Comparison of ENCODE assay signal across 8 cellular contexts in the genomic region with DNA sequence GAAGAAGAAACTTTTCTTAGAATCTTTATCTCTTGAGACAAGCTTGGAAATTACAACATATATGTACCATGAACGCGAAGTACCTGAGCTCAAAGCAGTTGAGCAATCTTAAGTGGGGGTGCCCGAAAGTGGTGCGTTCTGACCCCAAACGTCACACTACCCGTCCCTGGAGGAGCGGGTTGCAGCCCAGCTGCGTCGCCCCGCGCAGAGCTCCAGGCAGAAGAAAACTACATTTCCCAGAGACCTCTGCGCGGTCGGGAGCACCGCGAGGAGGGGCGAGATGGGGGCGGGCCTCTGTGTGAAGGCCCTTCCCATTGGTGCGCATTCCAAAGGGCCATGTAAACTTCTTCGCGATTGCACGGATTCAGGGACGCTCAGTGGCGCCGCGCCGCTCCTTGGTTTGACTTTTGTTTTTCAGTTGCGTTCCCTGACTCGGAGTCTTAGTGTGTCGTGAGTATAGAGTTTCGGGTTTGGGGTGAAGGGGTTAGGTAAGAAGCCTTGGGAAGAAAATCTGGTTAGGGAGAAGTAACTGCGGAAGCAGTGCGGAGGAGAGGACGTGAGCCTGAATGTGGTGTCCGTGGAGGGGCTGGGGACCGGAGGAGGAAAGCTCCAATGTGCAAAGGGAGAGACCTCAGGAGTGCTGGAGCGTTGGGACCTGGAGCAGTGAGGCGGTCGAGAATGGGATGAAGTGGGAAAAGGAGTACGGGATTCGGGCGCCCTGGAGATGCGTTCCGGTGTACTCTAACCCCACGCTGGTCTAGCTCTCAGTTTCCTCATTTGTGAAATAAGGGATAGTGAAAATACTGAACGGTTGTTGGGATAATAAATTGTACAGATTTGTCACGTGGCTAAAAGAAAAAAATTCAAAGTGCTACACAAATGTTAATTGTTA. TPM values are rescaled to one million over a fixed set of nuclear protein-coding genes. Genes with fewer than 3 reads are reported as not detected.
DNase-seq lines count a peak whose midpoint lies in the region; ATAC-seq and TF ChIP-seq lines count a peak whose summit lies in the region.

A gene (plus strand): TSS at position 410 of the 892 bp plus-strand sequence. CDS start 7,740 bp downstream, outside the sequence.

- H3K4me1 Mint-ChIP-seq in brain = peaks cover 9% of the 10 kb centered on the region

- H3K9ac ChIP-seq in SK-N-MC (ENCODE audit: insufficient read length) = peak within 1 kb of the TSS; percentile 80

- DNase-seq in SK-N-MC (ENCODE audit: low read depth, low spot score) (peak; percentile 80), iPS-NIHi11 (ENCODE audit: low spot score) (peak; percentile 96), NCI-H2081 treated with DMSO at 0.1 percent for 48 hours (lab: John Stamatoyannopoulos, UW) (no peak), NCI-H2107 (lab: John Stamatoyannopoulos, UW) (no peak)
- peak; percentile 86 to 97 (median 91) for DNase-seq in stimulated activated CD4-positive, alpha-beta T cell treated with anti-CD3 and anti-CD28 coated beads, Interleukin-12 subunit alpha, Interleukin-12 subunit beta, amount 100 ng/mL, for 48 hours (ENCODE audit: low read depth in 2 of 3, low spot score in 1 of 3)

- H3K27ac Mint-ChIP-seq in brain = no peak within 1 kb of the TSS

- peaks cover 4% of the 10 kb centered on the region; the same call in 1 of the 2 replicates for H3K36me3 ChIP-seq in SK-N-MC (ENCODE audit: insufficient read depth, low read length)

- no peaks in the 10 kb centered on the region for H3K27me3 Mint-ChIP-seq in brain

- H3K36me3 Mint-ChIP-seq in brain = no peaks in the 10 kb centered on the region

- H3K9me3 ChIP-seq in SK-N-MC (ENCODE audit: low read depth, low read length) = no peaks in the 10 kb centered on the region

- peak within 1 kb of the TSS; percentile 52; the same call in 1 of the 2 replicates for H3K27ac ChIP-seq in SK-N-MC

- H3K4me3 Mint-ChIP-seq in brain = no peak within 1 kb of the TSS

- H3K9me3 Mint-ChIP-seq in brain = no peaks in the 10 kb centered on the region

- ATAC-seq in GM18508 (IDR thresholded peaks at IDR 0.05; ENCODE audit: insufficient read depth, unreplicated experiment) (peak; percentile 82), HG02970 (IDR thresholded peaks at IDR 0.05; ENCODE audit: low FRiP score, unreplicated experiment) (peak; percentile 94)

- H3K4me3 ChIP-seq in SK-N-MC = peak within 1 kb of the TSS; percentile 91

- peak in 1 of 2 experiments; percentile 24 for TF ChIP-seq CTCF in brain (conservative IDR thresholded peaks at IDR 0.05)

RNA-seq across cellular contexts. Expression of the gene that starts here (rescaled TPM):
- 11.3 TPM for polyA plus RNA-seq in brain (ENCODE audit: insufficient read depth, low read depth, low replicate concordance)

Comparison
In these comparisons a context has a peak if more than half of its experiments do, and no peak if none do; other contexts are left out.
1. DNase-seq: peak in SK-N-MC (single experiment), iPS-NIHi11 (single experiment) and stimulated activated CD4-positive, alpha-beta T cell treated with anti-CD3 and anti-CD28 coated beads, Interleukin-12 subunit alpha, Interleukin-12 subunit beta, amount 100 ng/mL, for 48 hours (3 of 3); none in NCI-H2081 treated with DMSO at 0.1 percent for 48 hours (single experiment) and NCI-H2107 (single experiment).